ENCODE assay signal across 1 cellular context in the genomic region with DNA sequence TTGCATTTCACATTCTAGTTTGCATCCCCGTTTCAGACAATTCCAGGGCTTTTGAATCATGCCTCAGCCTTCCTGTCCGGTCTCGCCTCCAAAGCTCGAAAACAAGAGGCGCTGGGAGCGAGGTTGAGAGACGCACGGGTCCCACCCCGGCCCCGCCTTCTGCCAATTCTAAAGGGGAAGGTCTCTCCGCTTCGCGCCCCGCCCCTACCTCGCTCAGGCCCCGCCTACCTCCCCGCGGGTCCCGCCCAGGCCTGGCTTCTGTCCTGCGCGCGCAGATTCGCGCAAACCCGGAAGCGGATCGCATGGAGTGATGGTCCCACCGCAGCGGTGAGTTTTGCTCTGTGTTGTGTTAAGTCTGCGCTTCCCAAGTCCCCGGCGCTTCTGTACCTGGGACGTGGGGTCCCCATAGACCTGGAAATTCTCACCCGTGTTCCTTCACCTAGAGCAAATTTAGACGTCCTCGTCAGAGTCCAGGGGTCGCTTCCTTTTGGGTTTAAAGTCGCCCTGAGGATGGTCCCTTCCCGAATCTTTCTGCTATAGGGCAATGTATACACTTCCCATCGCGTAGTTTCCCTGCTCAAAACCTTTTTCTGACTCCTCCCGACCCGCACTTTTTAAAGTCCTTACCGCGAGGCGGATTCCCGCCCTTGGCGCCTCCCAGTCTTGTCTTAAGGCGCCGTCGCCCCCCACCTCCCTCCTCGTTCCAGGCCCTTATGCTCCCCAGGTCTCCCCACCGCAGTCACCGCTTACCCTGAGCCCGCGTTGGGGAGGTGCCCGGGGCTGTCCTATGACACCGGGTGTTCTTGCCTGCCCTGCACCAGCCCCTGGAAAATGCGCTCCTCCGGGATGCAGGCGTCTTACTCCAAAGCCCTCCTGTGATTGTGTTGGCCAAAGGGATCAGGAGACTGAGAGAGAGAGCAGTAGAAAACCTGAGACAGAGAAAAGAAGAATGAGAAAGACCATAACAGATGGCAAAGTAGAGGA.
A peak's percentile ranks its signal among the peaks of the same experiment; 100 is the strongest.
TF ChIP-seq lines count a peak whose summit lies in the region.

A gene (plus strand): TSS at position 284 of the 984 bp plus-strand sequence. CDS start 7,559 bp downstream, outside the sequence.

TF ChIP-seq in GM12878, 131 proteins besides CTCF, POLR2A, EP300 and RAD21 (continued from another document):
- TF ChIP-seq, protein P1, sequence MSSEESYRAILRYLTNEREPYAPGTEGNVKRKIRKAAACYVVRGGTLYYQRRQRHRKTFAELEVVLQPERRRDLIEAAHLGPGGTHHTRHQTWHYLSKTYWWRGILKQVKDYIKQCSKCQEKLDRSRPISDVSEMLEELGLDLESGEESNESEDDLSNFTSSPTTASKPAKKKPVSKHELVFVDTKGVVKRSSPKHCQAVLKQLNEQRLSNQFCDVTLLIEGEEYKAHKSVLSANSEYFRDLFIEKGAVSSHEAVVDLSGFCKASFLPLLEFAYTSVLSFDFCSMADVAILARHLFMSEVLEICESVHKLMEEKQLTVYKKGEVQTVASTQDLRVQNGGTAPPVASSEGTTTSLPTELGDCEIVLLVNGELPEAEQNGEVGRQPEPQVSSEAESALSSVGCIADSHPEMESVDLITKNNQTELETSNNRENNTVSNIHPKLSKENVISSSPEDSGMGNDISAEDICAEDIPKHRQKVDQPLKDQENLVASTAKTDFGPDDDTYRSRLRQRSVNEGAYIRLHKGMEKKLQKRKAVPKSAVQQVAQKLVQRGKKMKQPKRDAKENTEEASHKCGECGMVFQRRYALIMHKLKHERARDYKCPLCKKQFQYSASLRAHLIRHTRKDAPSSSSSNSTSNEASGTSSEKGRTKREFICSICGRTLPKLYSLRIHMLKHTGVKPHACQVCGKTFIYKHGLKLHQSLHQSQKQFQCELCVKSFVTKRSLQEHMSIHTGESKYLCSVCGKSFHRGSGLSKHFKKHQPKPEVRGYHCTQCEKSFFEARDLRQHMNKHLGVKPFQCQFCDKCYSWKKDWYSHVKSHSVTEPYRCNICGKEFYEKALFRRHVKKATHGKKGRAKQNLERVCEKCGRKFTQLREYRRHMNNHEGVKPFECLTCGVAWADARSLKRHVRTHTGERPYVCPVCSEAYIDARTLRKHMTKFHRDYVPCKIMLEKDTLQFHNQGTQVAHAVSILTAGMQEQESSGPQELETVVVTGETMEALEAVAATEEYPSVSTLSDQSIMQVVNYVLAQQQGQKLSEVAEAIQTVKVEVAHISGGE (CRISPR knock-in tag; IDR thresholded peaks at IDR 0.05), result no peak
- TF ChIP-seq CREB1 (IDR thresholded peaks at IDR 0.05; ENCODE audit: low read depth) (no peak), JUNB (IDR thresholded peaks at IDR 0.05) (no peak), SMAD5 (IDR thresholded peaks at IDR 0.05; ENCODE audit: low read depth) (peak; percentile 66), RBBP5 (conservative IDR thresholded peaks at IDR 0.05) (no peak), FOXK2 (IDR thresholded peaks at IDR 0.05) (no peak), CEBPB (IDR thresholded peaks at IDR 0.05; ENCODE audit: borderline replicate concordance in 1 of 2, low read depth in 2 of 2, low read length in 2 of 2) (no peak), PML (IDR thresholded peaks at IDR 0.05; ENCODE audit: low read length) (0 out of 2 replicates have a peak, but pooled peaks have one; percentile 61), POLR2AphosphoS2 (IDR thresholded peaks at IDR 0.05; ENCODE audit: low read depth, low read length) (peak; percentile 84), YY1 (IDR thresholded peaks at IDR 0.05; ENCODE audit: low read depth, low read length) (0 out of 2 replicates have a peak, but pooled peaks have one; percentile 43), IKZF1 (conservative IDR thresholded peaks at IDR 0.05) (0 out of 2 replicates have a peak, but pooled peaks have one; percentile 37), TCF12 (IDR thresholded peaks at IDR 0.05; ENCODE audit: low read depth, low read length) (0 out of 2 replicates have a peak, but pooled peaks have one; percentile 9), PAX8 (IDR thresholded peaks at IDR 0.05) (no peak), SREBF1 (IDR thresholded peaks at IDR 0.05; ENCODE audit: low read length) (no peak), ZNF207 (IDR thresholded peaks at IDR 0.05; ENCODE audit: borderline replicate concordance) (no peak), RFX5 (IDR thresholded peaks at IDR 0.05; ENCODE audit: low read depth, low read length) (no peak), STAT3 (IDR thresholded peaks at IDR 0.05; ENCODE audit: low read depth, low read length) (no peak), MEF2B (IDR thresholded peaks at IDR 0.05; ENCODE audit: partially characterized antibody, poor library complexity, severe bottlenecking) (no peak), POLR2AphosphoS5 (IDR thresholded peaks at IDR 0.05; ENCODE audit: low read length) (peak; percentile 88), CBFB (IDR thresholded peaks at IDR 0.05; ENCODE audit: low read depth) (peak; percentile 31; the same call in 1 of the 2 replicates), RAD51 (IDR thresholded peaks at IDR 0.05) (no peak), IKZF2 (IDR thresholded peaks at IDR 0.05) (no peak), BCL11A (IDR thresholded peaks at IDR 0.05; ENCODE audit: low read depth, low read length) (no peak), SIX5 (IDR thresholded peaks at IDR 0.05; ENCODE audit: low read depth, low read length, severe bottlenecking) (no peak), SP1 (IDR thresholded peaks at IDR 0.05; ENCODE audit: low read depth, low read length) (peak; percentile 57), NR2F1 (conservative IDR thresholded peaks at IDR 0.05) (no peak), TAF1 (IDR thresholded peaks at IDR 0.05; ENCODE audit: borderline replicate concordance, low read depth, low read length) (peak; percentile 74; the same call in 1 of the 2 replicates), RB1 (IDR thresholded peaks at IDR 0.05; ENCODE audit: borderline replicate concordance) (0 out of 2 replicates have a peak, but pooled peaks have one; percentile 39), ZSCAN29 (IDR thresholded peaks at IDR 0.05) (no peak), NRF1 (conservative IDR thresholded peaks at IDR 0.05; ENCODE audit: low read depth, low read length) (peak; percentile 56), NBN (IDR thresholded peaks at IDR 0.05) (no peak), SREBF2 (IDR thresholded peaks at IDR 0.05; ENCODE audit: low read length) (no peak)
- TF ChIP-seq, protein P2, sequence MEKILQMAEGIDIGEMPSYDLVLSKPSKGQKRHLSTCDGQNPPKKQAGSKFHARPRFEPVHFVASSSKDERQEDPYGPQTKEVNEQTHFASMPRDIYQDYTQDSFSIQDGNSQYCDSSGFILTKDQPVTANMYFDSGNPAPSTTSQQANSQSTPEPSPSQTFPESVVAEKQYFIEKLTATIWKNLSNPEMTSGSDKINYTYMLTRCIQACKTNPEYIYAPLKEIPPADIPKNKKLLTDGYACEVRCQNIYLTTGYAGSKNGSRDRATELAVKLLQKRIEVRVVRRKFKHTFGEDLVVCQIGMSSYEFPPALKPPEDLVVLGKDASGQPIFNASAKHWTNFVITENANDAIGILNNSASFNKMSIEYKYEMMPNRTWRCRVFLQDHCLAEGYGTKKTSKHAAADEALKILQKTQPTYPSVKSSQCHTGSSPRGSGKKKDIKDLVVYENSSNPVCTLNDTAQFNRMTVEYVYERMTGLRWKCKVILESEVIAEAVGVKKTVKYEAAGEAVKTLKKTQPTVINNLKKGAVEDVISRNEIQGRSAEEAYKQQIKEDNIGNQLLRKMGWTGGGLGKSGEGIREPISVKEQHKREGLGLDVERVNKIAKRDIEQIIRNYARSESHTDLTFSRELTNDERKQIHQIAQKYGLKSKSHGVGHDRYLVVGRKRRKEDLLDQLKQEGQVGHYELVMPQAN (conservative IDR thresholded peaks at IDR 0.05), result peak; percentile 64
- TF ChIP-seq, protein P3, sequence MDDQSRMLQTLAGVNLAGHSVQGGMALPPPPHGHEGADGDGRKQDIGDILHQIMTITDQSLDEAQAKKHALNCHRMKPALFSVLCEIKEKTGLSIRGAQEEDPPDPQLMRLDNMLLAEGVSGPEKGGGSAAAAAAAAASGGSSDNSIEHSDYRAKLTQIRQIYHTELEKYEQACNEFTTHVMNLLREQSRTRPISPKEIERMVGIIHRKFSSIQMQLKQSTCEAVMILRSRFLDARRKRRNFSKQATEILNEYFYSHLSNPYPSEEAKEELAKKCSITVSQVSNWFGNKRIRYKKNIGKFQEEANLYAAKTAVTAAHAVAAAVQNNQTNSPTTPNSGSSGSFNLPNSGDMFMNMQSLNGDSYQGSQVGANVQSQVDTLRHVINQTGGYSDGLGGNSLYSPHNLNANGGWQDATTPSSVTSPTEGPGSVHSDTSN (IDR thresholded peaks at IDR 0.05; ENCODE audit: insufficient replicate concordance, low read depth, low read length), result no peak
- TF ChIP-seq, protein P4, sequence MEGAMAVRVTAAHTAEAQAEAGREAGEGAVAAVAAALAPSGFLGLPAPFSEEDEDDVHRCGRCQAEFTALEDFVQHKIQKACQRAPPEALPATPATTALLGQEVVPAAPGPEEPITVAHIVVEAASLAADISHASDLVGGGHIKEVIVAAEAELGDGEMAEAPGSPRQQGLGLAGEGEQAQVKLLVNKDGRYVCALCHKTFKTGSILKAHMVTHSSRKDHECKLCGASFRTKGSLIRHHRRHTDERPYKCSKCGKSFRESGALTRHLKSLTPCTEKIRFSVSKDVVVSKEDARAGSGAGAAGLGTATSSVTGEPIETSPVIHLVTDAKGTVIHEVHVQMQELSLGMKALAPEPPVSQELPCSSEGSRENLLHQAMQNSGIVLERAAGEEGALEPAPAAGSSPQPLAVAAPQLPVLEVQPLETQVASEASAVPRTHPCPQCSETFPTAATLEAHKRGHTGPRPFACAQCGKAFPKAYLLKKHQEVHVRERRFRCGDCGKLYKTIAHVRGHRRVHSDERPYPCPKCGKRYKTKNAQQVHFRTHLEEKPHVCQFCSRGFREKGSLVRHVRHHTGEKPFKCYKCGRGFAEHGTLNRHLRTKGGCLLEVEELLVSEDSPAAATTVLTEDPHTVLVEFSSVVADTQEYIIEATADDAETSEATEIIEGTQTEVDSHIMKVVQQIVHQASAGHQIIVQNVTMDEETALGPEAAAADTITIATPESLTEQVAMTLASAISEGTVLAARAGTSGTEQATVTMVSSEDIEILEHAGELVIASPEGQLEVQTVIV (IDR thresholded peaks at IDR 0.05; ENCODE audit: borderline replicate concordance, partially characterized antibody), result peak; percentile 53
- TF ChIP-seq, protein P5, sequence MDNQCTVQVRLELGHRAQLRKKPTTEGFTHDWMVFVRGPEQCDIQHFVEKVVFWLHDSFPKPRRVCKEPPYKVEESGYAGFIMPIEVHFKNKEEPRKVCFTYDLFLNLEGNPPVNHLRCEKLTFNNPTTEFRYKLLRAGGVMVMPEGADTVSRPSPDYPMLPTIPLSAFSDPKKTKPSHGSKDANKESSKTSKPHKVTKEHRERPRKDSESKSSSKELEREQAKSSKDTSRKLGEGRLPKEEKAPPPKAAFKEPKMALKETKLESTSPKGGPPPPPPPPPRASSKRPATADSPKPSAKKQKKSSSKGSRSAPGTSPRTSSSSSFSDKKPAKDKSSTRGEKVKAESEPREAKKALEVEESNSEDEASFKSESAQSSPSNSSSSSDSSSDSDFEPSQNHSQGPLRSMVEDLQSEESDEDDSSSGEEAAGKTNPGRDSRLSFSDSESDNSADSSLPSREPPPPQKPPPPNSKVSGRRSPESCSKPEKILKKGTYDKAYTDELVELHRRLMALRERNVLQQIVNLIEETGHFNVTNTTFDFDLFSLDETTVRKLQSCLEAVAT (IDR thresholded peaks at IDR 0.05), result 0 out of 2 replicates have a peak, but pooled peaks have one; percentile 15
- TF ChIP-seq, protein P6, sequence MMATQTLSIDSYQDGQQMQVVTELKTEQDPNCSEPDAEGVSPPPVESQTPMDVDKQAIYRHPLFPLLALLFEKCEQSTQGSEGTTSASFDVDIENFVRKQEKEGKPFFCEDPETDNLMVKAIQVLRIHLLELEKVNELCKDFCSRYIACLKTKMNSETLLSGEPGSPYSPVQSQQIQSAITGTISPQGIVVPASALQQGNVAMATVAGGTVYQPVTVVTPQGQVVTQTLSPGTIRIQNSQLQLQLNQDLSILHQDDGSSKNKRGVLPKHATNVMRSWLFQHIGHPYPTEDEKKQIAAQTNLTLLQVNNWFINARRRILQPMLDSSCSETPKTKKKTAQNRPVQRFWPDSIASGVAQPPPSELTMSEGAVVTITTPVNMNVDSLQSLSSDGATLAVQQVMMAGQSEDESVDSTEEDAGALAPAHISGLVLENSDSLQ (IDR thresholded peaks at IDR 0.05), result peak; percentile 20; the same call in 1 of the 2 replicates
- TF ChIP-seq, protein P7, sequence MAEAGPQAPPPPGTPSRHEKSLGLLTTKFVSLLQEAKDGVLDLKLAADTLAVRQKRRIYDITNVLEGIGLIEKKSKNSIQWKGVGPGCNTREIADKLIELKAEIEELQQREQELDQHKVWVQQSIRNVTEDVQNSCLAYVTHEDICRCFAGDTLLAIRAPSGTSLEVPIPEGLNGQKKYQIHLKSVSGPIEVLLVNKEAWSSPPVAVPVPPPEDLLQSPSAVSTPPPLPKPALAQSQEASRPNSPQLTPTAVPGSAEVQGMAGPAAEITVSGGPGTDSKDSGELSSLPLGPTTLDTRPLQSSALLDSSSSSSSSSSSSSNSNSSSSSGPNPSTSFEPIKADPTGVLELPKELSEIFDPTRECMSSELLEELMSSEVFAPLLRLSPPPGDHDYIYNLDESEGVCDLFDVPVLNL (IDR thresholded peaks at IDR 0.05; ENCODE audit: low read depth, low read length), result no peak
- TF ChIP-seq, protein P8, sequence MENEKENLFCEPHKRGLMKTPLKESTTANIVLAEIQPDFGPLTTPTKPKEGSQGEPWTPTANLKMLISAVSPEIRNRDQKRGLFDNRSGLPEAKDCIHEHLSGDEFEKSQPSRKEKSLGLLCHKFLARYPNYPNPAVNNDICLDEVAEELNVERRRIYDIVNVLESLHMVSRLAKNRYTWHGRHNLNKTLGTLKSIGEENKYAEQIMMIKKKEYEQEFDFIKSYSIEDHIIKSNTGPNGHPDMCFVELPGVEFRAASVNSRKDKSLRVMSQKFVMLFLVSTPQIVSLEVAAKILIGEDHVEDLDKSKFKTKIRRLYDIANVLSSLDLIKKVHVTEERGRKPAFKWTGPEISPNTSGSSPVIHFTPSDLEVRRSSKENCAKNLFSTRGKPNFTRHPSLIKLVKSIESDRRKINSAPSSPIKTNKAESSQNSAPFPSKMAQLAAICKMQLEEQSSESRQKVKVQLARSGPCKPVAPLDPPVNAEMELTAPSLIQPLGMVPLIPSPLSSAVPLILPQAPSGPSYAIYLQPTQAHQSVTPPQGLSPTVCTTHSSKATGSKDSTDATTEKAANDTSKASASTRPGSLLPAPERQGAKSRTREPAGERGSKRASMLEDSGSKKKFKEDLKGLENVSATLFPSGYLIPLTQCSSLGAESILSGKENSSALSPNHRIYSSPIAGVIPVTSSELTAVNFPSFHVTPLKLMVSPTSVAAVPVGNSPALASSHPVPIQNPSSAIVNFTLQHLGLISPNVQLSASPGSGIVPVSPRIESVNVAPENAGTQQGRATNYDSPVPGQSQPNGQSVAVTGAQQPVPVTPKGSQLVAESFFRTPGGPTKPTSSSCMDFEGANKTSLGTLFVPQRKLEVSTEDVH (IDR thresholded peaks at IDR 0.05; ENCODE audit: low read depth, partially characterized antibody), result no peak
